ENCODE assay signal across 1 cellular context in genomic region chr1:44631647-44632510, GRCh38.
A peak's percentile ranks its signal among the peaks of the same experiment; 100 is the strongest.
TF ChIP-seq lines count a peak whose summit lies in the region.

No MANE protein-coding gene starts in this region.

TF ChIP-seq in K562, 482 proteins besides CTCF, POLR2A, EP300 and RAD21 (continued from another document and continues in another):
- TF ChIP-seq ZNF609 (CRISPR knock-in tag; IDR thresholded peaks at IDR 0.05; ENCODE audit: borderline replicate concordance) (no peak), MXD1 (CRISPR knock-in tag; IDR thresholded peaks at IDR 0.05; ENCODE audit: borderline replicate concordance, poor library complexity, severe bottlenecking) (peak; percentile 92), XRCC3 (IDR thresholded peaks at IDR 0.05) (no peak), ZBTB8A (IDR thresholded peaks at IDR 0.05; ENCODE audit: partially characterized antibody) (no peak), BRD9 (IDR thresholded peaks at IDR 0.05; ENCODE audit: low read depth, partially characterized antibody) (peak; percentile 1), BHLHE40 (IDR thresholded peaks at IDR 0.05; ENCODE audit: low read length) (peak; percentile 94), ZNF431 (CRISPR knock-in tag; IDR thresholded peaks at IDR 0.05) (no peak), ZNF584 (CRISPR knock-in tag; IDR thresholded peaks at IDR 0.05; ENCODE audit: low read depth) (0 out of 2 replicates have a peak, but pooled peaks have one; percentile 67), NEUROD1 (IDR thresholded peaks at IDR 0.05; ENCODE audit: borderline replicate concordance, low read depth, low read length, partially characterized antibody) (peak; percentile 76), CHD1 (IDR thresholded peaks at IDR 0.05; ENCODE audit: low read length) (no peak), ELF2 (CRISPR knock-in tag; IDR thresholded peaks at IDR 0.05) (peak; percentile 84), GATA2 (CRISPR knock-in tag; IDR thresholded peaks at IDR 0.05) (peak; percentile 77), JUND (IDR thresholded peaks at IDR 0.05; ENCODE audit: borderline replicate concordance, low read depth, low read length) (no peak), JUND (tag; IDR thresholded peaks at IDR 0.05; ENCODE audit: borderline replicate concordance, low read depth, low read length) (no peak; the same call in 2 of the 3 replicates), GMEB1 (CRISPR knock-in tag; IDR thresholded peaks at IDR 0.05) (peak; percentile 96), FOXJ2 (tag; IDR thresholded peaks at IDR 0.05) (0 out of 2 replicates have a peak, but pooled peaks have one; percentile 20), E2F3 (CRISPR knock-in tag; IDR thresholded peaks at IDR 0.05) (peak; percentile 67; the same call in 1 of the 2 replicates), ZNF695 (CRISPR knock-in tag; IDR thresholded peaks at IDR 0.05) (no peak), ZBTB9 (CRISPR knock-in tag; IDR thresholded peaks at IDR 0.05) (peak; percentile 86), ZNF124 (CRISPR knock-in tag; IDR thresholded peaks at IDR 0.05) (no peak), GTF2E2 (tag; IDR thresholded peaks at IDR 0.05) (peak; percentile 98), TAF7 (tag; IDR thresholded peaks at IDR 0.05) (peak; percentile 76), RHOXF2B (CRISPR knock-in tag; conservative IDR thresholded peaks at IDR 0.05) (0 out of 2 replicates have a peak, but pooled peaks have one; percentile 16), KDM5B (IDR thresholded peaks at IDR 0.05; ENCODE audit: insufficient replicate concordance, low read depth, low read length) (peak; percentile 57), SAP30 (IDR thresholded peaks at IDR 0.05; ENCODE audit: borderline replicate concordance, insufficient read depth, low read depth, low read length, poor library complexity, severe bottlenecking) (peak; percentile 92), NCOR1 (IDR thresholded peaks at IDR 0.05) (peak; percentile 40; the same call in 1 of the 2 replicates), ZNF586 (CRISPR knock-in tag; conservative IDR thresholded peaks at IDR 0.05) (no peak), SIRT6 (IDR thresholded peaks at IDR 0.05; ENCODE audit: low read depth, low read length) (peak; percentile 6), SUPT5H (IDR thresholded peaks at IDR 0.05) (peak; percentile 90), KLF16 (IDR thresholded peaks at IDR 0.05) (no peak), CREB1 (IDR thresholded peaks at IDR 0.05) (peak; percentile 54; the same call in 1 of the 2 replicates), CREB1 (CRISPR knock-in tag; IDR thresholded peaks at IDR 0.05) (no peak; the same call in 1 of the 2 replicates), POU5F1 (IDR thresholded peaks at IDR 0.05; ENCODE audit: borderline replicate concordance, low read depth, low read length, partially characterized antibody) (no peak), ILK (tag; IDR thresholded peaks at IDR 0.05; ENCODE audit: borderline replicate concordance, low read depth) (no peak), ZNF41 (CRISPR knock-in tag; conservative IDR thresholded peaks at IDR 0.05) (0 out of 2 replicates have a peak, but pooled peaks have one; percentile 57), NFXL1 (CRISPR knock-in tag; IDR thresholded peaks at IDR 0.05) (no peak; the same call in 1 of the 2 replicates), NR2C2 (CRISPR knock-in tag; IDR thresholded peaks at IDR 0.05) (peak; percentile 99), NR2C2 (tag; IDR thresholded peaks at IDR 0.05) (peak; percentile 100), KDM4B (IDR thresholded peaks at IDR 0.05; ENCODE audit: borderline replicate concordance in 2 of 2, low read depth in 1 of 2) (peak in 1 of 2 experiments; percentile 91; a peak in 2 of 4 replicates), TFE3 (CRISPR knock-in tag; IDR thresholded peaks at IDR 0.05) (peak; percentile 100), CREBBP (IDR thresholded peaks at IDR 0.05; ENCODE audit: low read depth, low read length) (no peak), ZFP36 (IDR thresholded peaks at IDR 0.05; ENCODE audit: low read depth, low read length, partially characterized antibody) (peak; percentile 94), RBM25 (IDR thresholded peaks at IDR 0.05; ENCODE audit: low read depth, low read length, severe bottlenecking) (peak; percentile 83), OTX1 (CRISPR knock-in tag; IDR thresholded peaks at IDR 0.05) (peak; percentile 93), CLOCK (CRISPR knock-in tag; IDR thresholded peaks at IDR 0.05; ENCODE audit: borderline replicate concordance) (no peak), KLF6 (CRISPR knock-in tag; IDR thresholded peaks at IDR 0.05; ENCODE audit: borderline replicate concordance) (peak; percentile 53; the same call in 1 of the 2 replicates)
